15 cellular contexts compared by ENCODE assay signal in the genomic region with DNA sequence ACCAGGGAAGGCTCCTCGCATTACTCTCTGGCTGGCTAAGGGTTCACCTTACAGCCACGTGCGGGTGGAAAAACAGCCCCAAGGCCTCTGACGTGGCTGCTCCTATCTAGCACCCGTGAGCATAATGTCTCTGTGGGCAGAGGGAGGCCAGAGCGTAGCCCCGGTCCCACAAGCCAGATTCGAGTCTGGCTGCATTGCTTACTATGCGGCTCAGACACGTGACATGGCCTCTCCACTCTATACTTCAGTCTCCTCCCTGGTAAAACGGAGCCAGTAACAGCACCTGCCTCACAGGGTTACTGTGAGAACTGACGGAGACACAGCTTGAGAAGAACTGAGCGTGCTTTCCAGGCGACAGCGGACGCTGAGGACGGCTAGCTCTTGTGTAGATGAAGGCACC.
DNase-seq lines count a peak whose midpoint lies in the region; ATAC-seq and TF ChIP-seq lines count a peak whose summit lies in the region.
"Had no signal": no experiment of that assay in that cellular context is flagged by ENCODE, and none has a peak within 500 bp of the region (broad histone marks: within the 10 kb centered on the region; RNA-seq: fewer than 3 reads in every experiment).

No MANE protein-coding gene starts in this region.

- intact Hi-C loops in Right ventricle myocardium inferior (cut with DNase I) (no loop called here), left cardiac atrium (cut with DNase I) (loop anchor here in 1 of 2 donors (5.0 kb wide), 1 partner anchor 48 kb away; no protein-coding TSS in a partner anchor)
- intact Hi-C loops in CD8-positive, alpha-beta T cell (cut with DNase I, micrococcal nuclease), result no loop called here

- no peak overlapping the region for H2BK5ac ChIP-seq in trophoblast cell (ENCODE audit: low read depth, low read length, poor library complexity)

- H4K12ac ChIP-seq in trophoblast cell (ENCODE audit: low read depth, low read length), result no peak overlapping the region

- no peaks in the 10 kb centered on the region for H3K27me3 ChIP-seq in trophoblast cell (ENCODE audit: insufficient read depth, low read length)
- no peaks in the 10 kb centered on the region for H3K27me3 ChIP-seq in CD8-positive, alpha-beta T cell (ENCODE audit: insufficient read depth, low read length)
- H3K27me3 ChIP-seq: BLaER1 treated with 17β-estradiol and CSF1 and Interleukin-3, amounts not matched to agents 10 nM and 100 nM had no signal

- no peak overlapping the region for H3K4me2 ChIP-seq in trophoblast cell (ENCODE audit: low read length)
- H3K4me2 ChIP-seq: BLaER1 treated with 17β-estradiol and CSF1 and Interleukin-3, amounts not matched to agents 10 nM and 100 nM had no signal

- TF ChIP-seq CTCF in CD8-positive, alpha-beta T cell (IDR thresholded peaks at IDR 0.05), result no peak

- no peak overlapping the region for H2AK5ac ChIP-seq in trophoblast cell (ENCODE audit: low read length)

- no peaks in the 10 kb centered on the region for H3K79me2 ChIP-seq in trophoblast cell (ENCODE audit: control insufficient read depth, insufficient read depth, low read length, poor library complexity)

- H2BK120ac ChIP-seq in trophoblast cell (ENCODE audit: insufficient read depth, low read length, poor library complexity), result no peak overlapping the region

- H3K4me1 ChIP-seq in trophoblast cell (ENCODE audit: control insufficient read depth in 1 of 2, insufficient read depth in 2 of 2, low read length in 2 of 2), result peaks cover 2 to 4% of the 10 kb centered on the region in 2 experiments
- no peaks in the 10 kb centered on the region for H3K4me1 ChIP-seq in CD8-positive, alpha-beta T cell (ENCODE audit: insufficient read depth, low read length)

- no peak overlapping the region for H2AFZ ChIP-seq in trophoblast cell (ENCODE audit: insufficient read depth, low read length, poor library complexity)
- H2AFZ ChIP-seq: GM23248 had no signal

- H3K18ac ChIP-seq in trophoblast cell (ENCODE audit: low read length), result no peak overlapping the region

- no peak overlapping the region for H3K23ac ChIP-seq in trophoblast cell (ENCODE audit: low read length)

- no peaks in the 10 kb centered on the region for H3K79me1 ChIP-seq in trophoblast cell (ENCODE audit: low read length)

- no peaks in the 10 kb centered on the region for H3K9me3 ChIP-seq in trophoblast cell (ENCODE audit: insufficient read depth, low read depth, low read length)
- H3K9me3 ChIP-seq in CD8-positive, alpha-beta T cell (ENCODE audit: low read length), result no peaks in the 10 kb centered on the region

- H3K4me3 ChIP-seq in trophoblast cell (ENCODE audit: low read depth, low read length), result no peak overlapping the region
- H3K4me3 ChIP-seq in CD8-positive, alpha-beta T cell (ENCODE audit: low read depth, low read length), result no peak overlapping the region
- H3K4me3 ChIP-seq: BLaER1 treated with 17β-estradiol and CSF1 and Interleukin-3, amounts not matched to agents 10 nM and 100 nM; GM23248; K562 had no signal

- no peak overlapping the region for H3K4ac ChIP-seq in trophoblast cell (ENCODE audit: low read depth, low read length)

- H3K4me1 Mint-ChIP-seq in CD8-positive, alpha-beta T cell (ENCODE audit: low read depth), result no peaks in the 10 kb centered on the region
- H3K4me1 Mint-ChIP-seq: CD4-positive, CD25-positive, alpha-beta regulatory T cell had no signal

- CTCF ChIA-PET in CD8-positive, alpha-beta T cell (lab: Charles Lee), result no interaction called here

- H2BK12ac ChIP-seq in trophoblast cell (ENCODE audit: low read length), result no peak overlapping the region

- H4K91ac ChIP-seq in trophoblast cell (ENCODE audit: low read depth, low read length), result no peak overlapping the region

- no peak overlapping the region for H3K27ac ChIP-seq in trophoblast cell (ENCODE audit: low read depth, low read length)
- no peak overlapping the region for H3K27ac ChIP-seq in CD8-positive, alpha-beta T cell (ENCODE audit: low read depth, low read length)
- H3K27ac ChIP-seq: 22Rv1; BLaER1 treated with 17β-estradiol and CSF1 and Interleukin-3, amounts not matched to agents 10 nM and 100 nM; GM23248 had no signal

- no peak overlapping the region for H3K4me3 Mint-ChIP-seq in CD8-positive, alpha-beta T cell
- H3K4me3 Mint-ChIP-seq: CD4-positive, CD25-positive, alpha-beta regulatory T cell had no signal

- H3K27me3 Mint-ChIP-seq in CD8-positive, alpha-beta T cell (ENCODE audit: low read depth), result no peaks in the 10 kb centered on the region
- H3K27me3 Mint-ChIP-seq: CD4-positive, CD25-positive, alpha-beta regulatory T cell had no signal

- peaks cover 38% of the 10 kb centered on the region for H3K36me3 Mint-ChIP-seq in CD8-positive, alpha-beta T cell

- POLR2A ChIA-PET in CD8-positive, alpha-beta T cell (lab: Charles Lee), result no interaction called here

- peaks cover 14 to 25% of the 10 kb centered on the region in 2 experiments for H3K36me3 ChIP-seq in trophoblast cell (ENCODE audit: control insufficient read depth in 1 of 2, insufficient read depth in 2 of 2, low read length in 2 of 2)
- no peaks in the 10 kb centered on the region for H3K36me3 ChIP-seq in CD8-positive, alpha-beta T cell (ENCODE audit: insufficient read depth, low read length)

- no peaks in the 10 kb centered on the region for H3K9me3 Mint-ChIP-seq in CD8-positive, alpha-beta T cell

- no peak overlapping the region for H3K9ac ChIP-seq in trophoblast cell (ENCODE audit: low read length)
- H3K9ac ChIP-seq: BLaER1 treated with 17β-estradiol and CSF1 and Interleukin-3, amounts not matched to agents 10 nM and 100 nM; GM23248 had no signal

- no peak overlapping the region for H4K8ac ChIP-seq in trophoblast cell (ENCODE audit: low read depth, low read length)

- H3K14ac ChIP-seq in trophoblast cell (ENCODE audit: low read length), result no peak overlapping the region

- DNase-seq in Right ventricle myocardium inferior (ENCODE audit: missing footprints) (no peak), left cardiac atrium (no peak), cerebellum (ENCODE audit: low spot score) (peak; percentile 51), trophoblast cell (peak; percentile 45 to 47), AML-193 (lab: John Stamatoyannopoulos, UW) (no peak)
- no peak for DNase-seq in CD8-positive, alpha-beta T cell
- DNase-seq: Calu3; CD4-positive, CD25-positive, alpha-beta regulatory T cell; DMS 273 treated with DMSO at 0.1 percent for 48 hours; DMS79; GM23248 had no signal

- no peak overlapping the region for H3K27ac Mint-ChIP-seq in CD8-positive, alpha-beta T cell
- H3K27ac Mint-ChIP-seq: CD4-positive, CD25-positive, alpha-beta regulatory T cell had no signal

- no CpG with 5 or more reads among the region's 17 CpGs for WGBS in trophoblast cell (ENCODE audit: extremely low coverage, insufficient coverage, insufficient read length)

- peak; percentile 61 for ATAC-seq in Right ventricle myocardium inferior
- no peak for ATAC-seq in left cardiac atrium
- ATAC-seq in CD8-positive, alpha-beta T cell, result no peak
- ATAC-seq in GM21447 (IDR thresholded peaks at IDR 0.05; ENCODE audit: unreplicated experiment), result no peak
- ATAC-seq: K562 had no signal

Comparison
In these comparisons a context has a peak if more than half of its experiments do, and no peak if none do; other contexts are left out.
1. DNase-seq: peak in cerebellum (single experiment) and trophoblast cell (2 of 2); none in Right ventricle myocardium inferior (single experiment), left cardiac atrium (single experiment), CD8-positive, alpha-beta T cell (0 of 7) and AML-193 (0 of 2).